ENCODE assay signal across 32 cellular contexts in the genomic region with DNA sequence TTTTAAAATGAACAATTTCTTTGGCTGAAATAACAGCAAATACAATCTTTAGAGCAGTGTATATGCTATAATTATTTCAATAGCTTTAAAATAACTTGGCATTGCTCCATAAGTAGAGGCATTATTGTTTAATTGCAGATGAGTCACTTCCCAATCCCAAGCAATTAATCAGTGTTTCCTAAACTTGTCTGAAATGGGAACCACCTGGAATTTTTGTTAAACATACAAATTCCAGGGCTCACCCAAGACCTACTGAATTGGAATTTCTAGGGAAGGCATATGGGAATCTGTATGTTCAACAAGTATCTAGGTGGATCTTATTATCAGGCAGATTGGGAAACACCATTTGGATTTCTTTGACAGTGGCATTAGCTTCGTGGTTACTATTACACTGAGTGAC.
"Had no signal": no experiment of that assay in that cellular context is flagged by ENCODE, and none has a peak within 500 bp of the region (broad histone marks: within the 10 kb centered on the region; RNA-seq: fewer than 3 reads in every experiment).

No MANE protein-coding gene starts in this region.

- ATAC-seq: activated CD4-positive, CD25-positive, alpha-beta regulatory T cell treated with anti-CD3 and anti-CD28 coated beads, Interleukin-2, amount 50 U/mL, for 24 hours; effector memory CD8-positive, alpha-beta T cell; esophagus mucosa; foreskin keratinocyte; heart right ventricle; left lung; lower lobe of right lung; natural killer cell; psoas muscle had no signal

- H3K4me2 ChIP-seq: neural progenitor cell had no signal

- H3K4me3 ChIP-seq: cardiac muscle cell, colonic mucosa, heart right ventricle, left lung, lower lobe of right lung, neural progenitor cell, psoas muscle, right atrium auricular region, testis, uterus had no signal

- H2AFZ ChIP-seq: neural progenitor cell, parathyroid adenoma had no signal

- H3K36me3 ChIP-seq: cardiac muscle cell, colonic mucosa, heart right ventricle, left lung, lower lobe of right lung, neural progenitor cell, right atrium auricular region, uterus, WERI-Rb-1 had no signal

- H3K27me3 ChIP-seq: cardiac muscle cell, colonic mucosa, foreskin keratinocyte, left lung, neural progenitor cell, right atrium auricular region, testis, uterus had no signal

- H3K9ac ChIP-seq: neural progenitor cell, parathyroid adenoma had no signal

- H3K79me2 ChIP-seq: parathyroid adenoma had no signal

- H3K27ac ChIP-seq: cardiac muscle cell, colonic mucosa, foreskin keratinocyte, heart right ventricle, left lung, lower lobe of right lung, neural progenitor cell, parathyroid adenoma, psoas muscle, right atrium auricular region, testis, uterus, WERI-Rb-1 had no signal

- DNase-seq: activated CD4-positive, alpha-beta T cell treated with anti-CD3 and anti-CD28 coated beads for 48 hours; activated CD4-positive, alpha-beta T cell treated with anti-CD3 and anti-CD28 coated beads, Interleukin-2, amount 50 U/mL, for 48 hours; activated CD8-positive, alpha-beta memory T cell treated with anti-CD3 and anti-CD28 coated beads for 24 hours; activated effector memory CD4-positive, alpha-beta T cell treated with Interleukin-2 at 50 U/mL for 16 hours; activated naive CD4-positive, alpha-beta T cell treated with Interleukin-2 at 50 U/mL for 16 hours; anterior cingulate cortex; cerebellar nuclear complex; colonic mucosa; effector memory CD8-positive, alpha-beta T cell; foreskin keratinocyte; heart right ventricle; kidney glomerular epithelial cell; left lung; lower lobe of right lung; mesendoderm; natural killer cell; occipital lobe; psoas muscle; stimulated activated CD4-positive, alpha-beta T cell treated with anti-CD3 and anti-CD28 coated beads, Interleukin-15, amount 100 ng/mL, for 24 hours; stimulated activated CD4-positive, alpha-beta T cell treated with anti-CD3 and anti-CD28 coated beads, Interleukin-2, amount 100 ng/mL, for 24 hours; stimulated activated naive CD4-positive, alpha-beta T cell treated with Interleukin-2 at 50 U/mL for 16 hours; T-helper 9 cell; testis; uterus; WERI-Rb-1 had no signal

- H3K4me1 ChIP-seq: colonic mucosa, heart right ventricle, left lung, lower lobe of right lung, neural progenitor cell, parathyroid adenoma, psoas muscle, right atrium auricular region, testis, uterus had no signal

- FAIRE-seq: TTC549 had no signal

- H3K9me3 ChIP-seq: colonic mucosa, heart right ventricle, left lung, lower lobe of right lung, psoas muscle, right atrium auricular region, testis, uterus had no signal
